In genomic region chr3:4656059-4656458, GRCh38 we compare ENCODE assay signal across 8 cellular contexts.
A peak's percentile ranks its signal among the peaks of the same experiment; 100 is the strongest.
DNase-seq lines count a peak whose midpoint lies in the region; ATAC-seq and TF ChIP-seq lines count a peak whose summit lies in the region.

No MANE protein-coding gene starts in this region.

- intact Hi-C loops in adrenal gland (cut with DNase I): no loop called here
- intact Hi-C loops in heart right ventricle (cut with DNase I): loop anchor here in 7 of 10 donors (1.0 to 10.0 kb wide), 4 partner anchors 56 to 401 kb away; no protein-coding TSS in a partner anchor

- H3K4me3 ChIP-seq in adrenal gland: no peak overlapping the region
- H3K4me3 ChIP-seq in heart right ventricle: no peak overlapping the region

- H3K27ac ChIP-seq in adrenal gland: no peak overlapping the region
- H3K27ac ChIP-seq in heart right ventricle: peak overlapping the region in 4 of 10 donors; percentile 32 to 64 (median 40)

- H3K9me3 ChIP-seq in adrenal gland (replicated peaks in 1 of 3): no peaks in the 10 kb centered on the region
- no peaks in the 10 kb centered on the region for H3K9me3 ChIP-seq in heart right ventricle

- TF ChIP-seq CTCF in GM12872 (IDR thresholded peaks at IDR 0.05; ENCODE audit: insufficient read depth, low read depth, low read length): peak; percentile 41
- peak; percentile 30 to 72 (median 62) for TF ChIP-seq CTCF in adrenal gland (IDR thresholded peaks at IDR 0.05)
- TF ChIP-seq CTCF in heart right ventricle (IDR thresholded peaks at IDR 0.05): peak; percentile 60 to 91 (median 81)

- H3K4me1 ChIP-seq in adrenal gland (replicated peaks in 1 of 2): no peaks in the 10 kb centered on the region
- peaks cover 0 to 18% (median 11%) of the 10 kb centered on the region in 9 donors for H3K4me1 ChIP-seq in heart right ventricle

- DNase-seq in NCI-H1105 treated with DMSO at 0.1 percent for 48 hours (lab: John Stamatoyannopoulos, UW) (peak; percentile 55), adrenal gland (peak; percentile 30 to 81 (median 52)), heart right ventricle (peak; percentile 52 to 67), retina (peak; percentile 78)
- no peak for DNase-seq in activated CD8-positive, alpha-beta memory T cell treated with anti-CD3 and anti-CD28 coated beads for 24 hours

- no peak for TF ChIP-seq POLR2A in adrenal gland (IDR thresholded peaks at IDR 0.05)

- WGBS in adrenal gland, 4 donors: 53 to 57% (median 54%) methylated on average over 6 of the region's 6 CpGs
- 14 to 20% methylated on average over 6 of the region's 6 CpGs for WGBS in heart right ventricle, 2 donors

- H3K27me3 ChIP-seq in adrenal gland (no peaks in the 10 kb centered on the region), heart right ventricle (no peaks in the 10 kb centered on the region)

- ATAC-seq in heart right ventricle (peak; percentile 83 to 92 (median 88)), HG02610 (IDR thresholded peaks at IDR 0.05; ENCODE audit: unreplicated experiment) (no peak), HG03196 (IDR thresholded peaks at IDR 0.05; ENCODE audit: unreplicated experiment) (no peak)

- H3K36me3 ChIP-seq in adrenal gland (replicated peaks in 1 of 2): peaks cover 0 to 25% of the 10 kb centered on the region in 2 donors
- peaks cover 0 to 81% (median 9%) of the 10 kb centered on the region in 9 donors for H3K36me3 ChIP-seq in heart right ventricle

Comparison
In these comparisons a context has a peak if more than half of its experiments do, and no peak if none do; other contexts are left out.
1. ATAC-seq: peak in heart right ventricle (8 of 8); none in HG02610 (single experiment) and HG03196 (single experiment).
2. intact Hi-C loops: an anchor here in heart right ventricle (1.0 to 10.0 kb wide); none called in adrenal gland.
3. Peak in every context shown above with its lines, with median percentiles within 50 percentile points of each other: CTCF ChIP-seq.